18 cellular contexts compared by ENCODE assay signal in genomic region chr21:34825101-34825500, GRCh38.
DNase-seq lines count a peak whose midpoint lies in the region; ATAC-seq and TF ChIP-seq lines count a peak whose summit lies in the region.
"Had no signal": no experiment of that assay in that cellular context is flagged by ENCODE, and none has a peak within 500 bp of the region (broad histone marks: within the 10 kb centered on the region; RNA-seq: fewer than 3 reads in every experiment).

No MANE protein-coding gene starts in this region.

- POLR2A ChIA-PET in MCF 10A (lab: Yijun Ruan, JAX) = interaction anchor here (0.9 to 1.4 kb wide), 4 partner anchors 10 to 21 kb away, joined by 3 to 6 read pairs (median 4); no protein-coding TSS in a partner anchor

- ATAC-seq in memory B cell (ENCODE audit: low read depth) = no peak

- H4K20me1 ChIP-seq in mammary epithelial cell (ENCODE audit: insufficient read depth, low read length) = no peaks in the 10 kb centered on the region

- WGBS in mammary epithelial cell (ENCODE audit: low coverage, missing lambda C conversion rate) = 94% methylated on average over 3 of the region's 3 CpGs
- WGBS in testis, 2 donors = 96 to 97% methylated on average over 3 of the region's 3 CpGs

- H3K27ac ChIP-seq in mammary epithelial cell (ENCODE audit: insufficient read depth, low read depth, low read length) (no peak overlapping the region), testis (no peak overlapping the region)

- no peaks in the 10 kb centered on the region for H3K27me3 ChIP-seq in mammary epithelial cell (ENCODE audit: insufficient read depth, low read length)
- no peaks in the 10 kb centered on the region for H3K27me3 ChIP-seq in testis

- no peak overlapping the region for H3K4me2 ChIP-seq in mammary epithelial cell (ENCODE audit: insufficient read depth, low read depth, low read length)

- no peak overlapping the region for H3K4me3 Mint-ChIP-seq in MCF 10A (ENCODE audit: unreplicated experiment)
- no peak overlapping the region for H3K4me3 Mint-ChIP-seq in activated T-helper 1 cell treated with anti-CD3 and anti-CD28 coated beads, Interleukin-12 subunit alpha, Interleukin-12 subunit beta, Interleukin-2, Interleukin-4 antibody, amounts not matched to agents 30 ng/mL and 10 ng/mL and 1 ng/mL, durations not matched to agents 14 hours and 24 hours and 36 hours
- H3K4me3 Mint-ChIP-seq in memory B cell = no peak overlapping the region
- H3K4me3 Mint-ChIP-seq: CD4-positive, alpha-beta T cell; IgD-negative memory B cell had no signal

- no peak overlapping the region for H3K9ac ChIP-seq in mammary epithelial cell (ENCODE audit: insufficient read depth, low read length)

- H3K4me3 ChIP-seq in mammary epithelial cell (replicated peaks in 1 of 3; ENCODE audit: insufficient read depth in 1 of 3, low read depth in 2 of 3, low read length in 3 of 3) (no peak overlapping the region), testis (no peak overlapping the region)

- dilution Hi-C loops in mammary epithelial cell (cut with HindIII; ENCODE audit: low sequenced_read_pairs) = no loop called here

- peaks cover 87% of the 10 kb centered on the region for H3K79me2 ChIP-seq in mammary epithelial cell (ENCODE audit: insufficient read depth, low read length)

- in situ Hi-C loops in mammary epithelial cell (cut with MboI; ENCODE audit: low sequenced_read_pairs in 2 of 2) = loop anchor here in 1 of 2 donors (25.0 kb wide), 1 partner anchor 138 kb away; no protein-coding TSS in a partner anchor

- BruUV-seq in MCF 10A (replicated peaks; lab: Mats Ljungman, UMichigan) (no TSS peak), mammary epithelial cell (replicated peaks; lab: Mats Ljungman, UMichigan) (no TSS peak)

- H3K4me1 ChIP-seq in mammary epithelial cell (ENCODE audit: insufficient read depth, low read length) = peaks cover 15% of the 10 kb centered on the region
- H3K4me1 ChIP-seq in testis = no peaks in the 10 kb centered on the region

- H3K36me3 Mint-ChIP-seq in MCF 10A (ENCODE audit: insufficient read depth, unreplicated experiment) (peaks cover 85% of the 10 kb centered on the region), memory B cell (peaks cover 56% of the 10 kb centered on the region)
- H3K36me3 Mint-ChIP-seq in activated T-helper 1 cell treated with anti-CD3 and anti-CD28 coated beads, Interleukin-12 subunit alpha, Interleukin-12 subunit beta, Interleukin-2, Interleukin-4 antibody, amounts not matched to agents 30 ng/mL and 10 ng/mL and 1 ng/mL, durations not matched to agents 14 hours and 24 hours and 36 hours (ENCODE audit: low read depth) = peaks cover 74% of the 10 kb centered on the region

- no peaks in the 10 kb centered on the region for H3K27me3 Mint-ChIP-seq in MCF 10A (ENCODE audit: insufficient read depth, unreplicated experiment)
- H3K27me3 Mint-ChIP-seq in activated T-helper 1 cell treated with anti-CD3 and anti-CD28 coated beads, Interleukin-12 subunit alpha, Interleukin-12 subunit beta, Interleukin-2, Interleukin-4 antibody, amounts not matched to agents 30 ng/mL and 10 ng/mL and 1 ng/mL, durations not matched to agents 14 hours and 24 hours and 36 hours (ENCODE audit: insufficient read depth) = no peaks in the 10 kb centered on the region
- H3K27me3 Mint-ChIP-seq in memory B cell = no peaks in the 10 kb centered on the region
- H3K27me3 Mint-ChIP-seq: CD4-positive, alpha-beta T cell; IgD-negative memory B cell had no signal

- intact Hi-C loops in MCF 10A (cut with micrococcal nuclease) (no loop called here), mammary epithelial cell (cut with micrococcal nuclease) (no loop called here), testis (cut with DNase I; ENCODE audit: low total_unique reads) (no loop called here)
- intact Hi-C loops in activated T-helper 1 cell treated with anti-CD3 and anti-CD28 coated beads, Interleukin-12 subunit alpha, Interleukin-12 subunit beta, Interleukin-2, Interleukin-4 antibody, amounts not matched to agents 30 ng/mL and 10 ng/mL and 1 ng/mL, durations not matched to agents 14 hours and 24 hours and 36 hours (cut with micrococcal nuclease) = no loop called here

- no peak for TF ChIP-seq CTCF in MCF 10A (IDR thresholded peaks at IDR 0.05; ENCODE audit: unreplicated experiment)
- TF ChIP-seq CTCF in mammary epithelial cell (conservative IDR thresholded peaks at IDR 0.05 in 1 of 2, IDR thresholded peaks at IDR 0.05 in 1 of 2; ENCODE audit: extremely low read depth in 1 of 2, insufficient read depth in 1 of 2, low read depth in 1 of 2, low read length in 2 of 2) = no peak
- TF ChIP-seq CTCF in testis (IDR thresholded peaks at IDR 0.05) = no peak

- DNase-seq in MCF 10A (ENCODE audit: unreplicated experiment) (no peak), mammary epithelial cell (no peak), memory B cell (ENCODE audit: low spot score in 2 of 2) (no peak), NCI-H187 (lab: John Stamatoyannopoulos, UW) (no peak), kidney tubule cell (ENCODE audit: low spot score) (no peak), testis (no peak)
- DNase-seq in activated T-helper 1 cell treated with anti-CD3 and anti-CD28 coated beads, Interleukin-12 subunit alpha, Interleukin-12 subunit beta, Interleukin-2, Interleukin-4 antibody, amounts not matched to agents 30 ng/mL and 10 ng/mL and 1 ng/mL, durations not matched to agents 14 hours and 24 hours and 36 hours (ENCODE audit: low spot score) = no peak
- DNase-seq: ACHN; Calu3; CD4-positive, alpha-beta T cell; DMS53; HCEC 1CT; NCI-H1930; NCI-H2171 treated with DMSO at 0.1 percent for 48 hours; NCI-H446 treated with DMSO at 0.1 percent for 48 hours; OCI-M1; SHP77 treated with DMSO at 0.1 percent for 48 hours had no signal

- H3K4me1 Mint-ChIP-seq in MCF 10A (ENCODE audit: insufficient read depth, unreplicated experiment) (peaks cover 10% of the 10 kb centered on the region), memory B cell (no peaks in the 10 kb centered on the region)
- peaks cover 18% of the 10 kb centered on the region for H3K4me1 Mint-ChIP-seq in activated T-helper 1 cell treated with anti-CD3 and anti-CD28 coated beads, Interleukin-12 subunit alpha, Interleukin-12 subunit beta, Interleukin-2, Interleukin-4 antibody, amounts not matched to agents 30 ng/mL and 10 ng/mL and 1 ng/mL, durations not matched to agents 14 hours and 24 hours and 36 hours (ENCODE audit: low read depth)
- H3K4me1 Mint-ChIP-seq: IgD-negative memory B cell had no signal

- H2AFZ ChIP-seq in mammary epithelial cell (ENCODE audit: low read depth, low read length) = no peak overlapping the region

- H3K36me3 ChIP-seq in mammary epithelial cell (ENCODE audit: insufficient read depth, low read length) (peaks cover 81% of the 10 kb centered on the region), testis (ENCODE audit: low read depth, missing control alignments) (no peaks in the 10 kb centered on the region)

- no peaks in the 10 kb centered on the region for H3K9me3 ChIP-seq in mammary epithelial cell (replicated peaks; ENCODE audit: insufficient read depth, low read length)
- H3K9me3 ChIP-seq in testis = no peaks in the 10 kb centered on the region

- no peak for TF ChIP-seq POLR2A in testis (IDR thresholded peaks at IDR 0.05)

- CTCF ChIA-PET in MCF 10A (lab: Yijun Ruan, JAX) (no interaction called here), mammary epithelial cell (lab: Charles Lee; ENCODE audit: low non-redundant PET) (interaction anchor here (0.6 kb wide), 1 partner anchor 11 kb away, joined by 4 read pairs; no protein-coding TSS in a partner anchor)

- peaks cover 5% of the 10 kb centered on the region for H3K9me3 Mint-ChIP-seq in MCF 10A (ENCODE audit: unreplicated experiment)
- peaks cover 10% of the 10 kb centered on the region for H3K9me3 Mint-ChIP-seq in activated T-helper 1 cell treated with anti-CD3 and anti-CD28 coated beads, Interleukin-12 subunit alpha, Interleukin-12 subunit beta, Interleukin-2, Interleukin-4 antibody, amounts not matched to agents 30 ng/mL and 10 ng/mL and 1 ng/mL, durations not matched to agents 14 hours and 24 hours and 36 hours
- H3K9me3 Mint-ChIP-seq in memory B cell = peaks cover 10% of the 10 kb centered on the region
- H3K9me3 Mint-ChIP-seq: CD4-positive, alpha-beta T cell; IgD-negative memory B cell had no signal

- peak overlapping the region; percentile 58 for H3K27ac Mint-ChIP-seq in MCF 10A (ENCODE audit: low read depth, unreplicated experiment)
- H3K27ac Mint-ChIP-seq in activated T-helper 1 cell treated with anti-CD3 and anti-CD28 coated beads, Interleukin-12 subunit alpha, Interleukin-12 subunit beta, Interleukin-2, Interleukin-4 antibody, amounts not matched to agents 30 ng/mL and 10 ng/mL and 1 ng/mL, durations not matched to agents 14 hours and 24 hours and 36 hours = peak overlapping the region; percentile 19
- H3K27ac Mint-ChIP-seq in memory B cell = peak overlapping the region; percentile 67
- H3K27ac Mint-ChIP-seq: IgD-negative memory B cell had no signal
